Comparison of ENCODE assay signal across 1 cellular context in genomic region chr1:154974808-154975408, GRCh38.
TF ChIP-seq lines count a peak whose summit lies in the region.

No MANE protein-coding gene starts in this region.

TF ChIP-seq in IMR-90, 13 proteins besides CTCF, POLR2A, EP300 and RAD21 (continued from another document):
- TF ChIP-seq ELK1 (IDR thresholded peaks at IDR 0.05; ENCODE audit: borderline replicate concordance, low read depth, low read length) (no peak), CHD1 (IDR thresholded peaks at IDR 0.05; ENCODE audit: low read depth, low read length) (0 out of 2 replicates have a peak, but pooled peaks have one; percentile 52), MAZ (IDR thresholded peaks at IDR 0.05; ENCODE audit: borderline replicate concordance, low read depth, low read length) (0 out of 2 replicates have a peak, but pooled peaks have one; percentile 8)
